Comparison of ENCODE assay signal across 8 cellular contexts in genomic region chr10:59176241-59177030, GRCh38. TPM values are rescaled to one million over a fixed set of nuclear protein-coding genes. Genes with fewer than 3 reads are reported as not detected.
DNase-seq lines count a peak whose midpoint lies in the region; ATAC-seq and TF ChIP-seq lines count a peak whose summit lies in the region.
"Had no signal": no experiment of that assay in that cellular context is flagged by ENCODE, and none has a peak within 500 bp of the region (broad histone marks: within the 10 kb centered on the region; RNA-seq: fewer than 3 reads in every experiment).

Gene PHYHIPL (plus strand): TSS chr10:59176643. CDS start chr10:59176854, 211 bp downstream.

- peak; percentile 41 for DNase-seq in HPDE6-E6E7 (ENCODE audit: extremely low spot score)
- no peak for DNase-seq in left cardiac atrium
- peak; percentile 42 to 95 (median 70) for DNase-seq in posterior cingulate gyrus
- no peak for DNase-seq in T1000 (lab: John Stamatoyannopoulos, UW)

- ATAC-seq in left cardiac atrium: peak; percentile 44 to 71
- ATAC-seq in GM21723 (IDR thresholded peaks at IDR 0.05; ENCODE audit: unreplicated experiment): no peak
- no peak for ATAC-seq in HG03039 (IDR thresholded peaks at IDR 0.05; ENCODE audit: unreplicated experiment)

- intact Hi-C loops in left cardiac atrium (cut with DNase I): no loop called here
- intact Hi-C loops in posterior cingulate gyrus (cut with DNase I): loop anchor here (5.0 to 10.0 kb wide), 2 partner anchors 52 to 179 kb away; no protein-coding TSS in a partner anchor

TF ChIP-seq in PFSK-1, 5 proteins besides CTCF, POLR2A, EP300 and RAD21:
- TF ChIP-seq TAF1 (IDR thresholded peaks at IDR 0.05; ENCODE audit: borderline replicate concordance, insufficient read depth, low read length): peak; percentile 81; the same call in 1 of the 2 replicates
- TF ChIP-seq REST (IDR thresholded peaks at IDR 0.05; ENCODE audit: insufficient read depth in 1 of 2, low read depth in 2 of 2, low read length in 2 of 2): no peak; a peak in 2 of 4 replicates
- TF ChIP-seq FOXP2 (optimal IDR thresholded peaks at IDR 0.05; ENCODE audit: borderline replicate concordance, extremely low read depth, extremely low read length, insufficient read depth): peak; percentile 88
- peak; percentile 44; the same call in 1 of the 2 replicates for TF ChIP-seq SIN3A (IDR thresholded peaks at IDR 0.05; ENCODE audit: borderline replicate concordance, insufficient read depth, low read length)
- peak; percentile 47 for TF ChIP-seq POLR2AphosphoS5 (IDR thresholded peaks at IDR 0.05; ENCODE audit: low read depth, low read length)
TF ChIP-seq in PFSK-1: peak in this region for 4.

RNA-seq across cellular contexts. Expression of gene PHYHIPL, which starts in this region (rescaled TPM):
- 13.1 TPM for polyA plus RNA-seq in PFSK-1 (2012; ENCODE audit: insufficient read length, low read depth)
- under 1 TPM in 1 of 2 donors, not detected in 1; 0.09 TPM for total RNA-seq in left cardiac atrium
- total RNA-seq: fibroblast of villous mesenchyme had no signal

Comparison
In these comparisons a context has a peak if more than half of its experiments do, and no peak if none do; other contexts are left out.
1. Peak in ATAC-seq in left cardiac atrium; RNA of the gene not detected or under 1 TPM.
2. DNase-seq: peak in HPDE6-E6E7 (single experiment) and posterior cingulate gyrus (10 of 10); none in left cardiac atrium (single experiment) and T1000 (single experiment).